Comparison of ENCODE assay signal across 10 cellular contexts in the genomic region with DNA sequence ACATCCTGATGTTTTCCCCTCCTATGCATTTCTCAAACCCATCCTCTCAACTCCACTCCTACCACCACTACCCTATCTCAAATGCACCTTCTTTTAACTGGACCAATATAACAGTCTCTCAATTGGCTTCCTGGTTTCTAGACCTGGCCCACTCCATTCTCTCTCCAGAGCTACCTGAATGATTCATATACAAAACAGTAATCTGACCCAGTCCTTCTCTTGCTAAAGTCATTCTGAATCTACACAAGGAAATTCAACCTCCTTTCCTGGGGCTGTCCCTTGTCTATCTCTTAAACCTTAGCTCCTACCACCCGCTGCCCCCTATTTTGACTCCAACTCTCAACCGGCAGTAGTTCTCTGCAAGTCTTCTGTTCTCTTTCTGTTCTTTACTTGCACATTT.
A peak's percentile ranks its signal among the peaks of the same experiment; 100 is the strongest.
DNase-seq lines count a peak whose midpoint lies in the region; ATAC-seq, FAIRE-seq and TF ChIP-seq lines count a peak whose summit lies in the region.
"Had no signal": no experiment of that assay in that cellular context is flagged by ENCODE, and none has a peak within 500 bp of the region (broad histone marks: within the 10 kb centered on the region; RNA-seq: fewer than 3 reads in every experiment).

No MANE protein-coding gene starts in this region.

- H3K9me3 Mint-ChIP-seq in naive thymus-derived CD8-positive, alpha-beta T cell: no peaks in the 10 kb centered on the region
- H3K9me3 Mint-ChIP-seq: CD14-positive monocyte had no signal

- SMC1A ChIA-PET in GM12878 (lab: Charles Lee; ENCODE audit: uncharacterized antibody, unreplicated experiment): interaction anchor here (0.6 to 11.7 kb wide), 45 partner anchors 8 to 689 kb away, joined by 3 to 289 read pairs (median 5); a partner anchor contains a TSS

- no peak overlapping the region for H3K9ac ChIP-seq in GM12878 (ENCODE audit: control insufficient read depth, insufficient read depth, low read length)

- H3K36me3 ChIP-seq in right atrium auricular region: no peaks in the 10 kb centered on the region
- H3K36me3 ChIP-seq in GM12878 (ENCODE audit: control insufficient read depth in 2 of 2, insufficient read depth in 2 of 2, low read length in 1 of 2): no peaks in the 10 kb centered on the region
- H3K36me3 ChIP-seq in left lung: no peaks in the 10 kb centered on the region
- H3K36me3 ChIP-seq in aorta (ENCODE audit: control insufficient read depth in 1 of 2, insufficient read depth in 2 of 2, low read length in 1 of 2): no peaks in the 10 kb centered on the region
- H3K36me3 ChIP-seq: SJCRH30 had no signal

- peaks cover 10 to 40% (median 15%) of the 10 kb centered on the region in 5 donors for H3K27me3 Mint-ChIP-seq in naive thymus-derived CD8-positive, alpha-beta T cell

- 59% methylated on average over 2 of the region's 2 CpGs for WGBS in GM12878 (ENCODE audit: insufficient coverage, insufficient replicate concordance, low lambda C conversion rate, missing lambda C conversion rate)
- 62 to 65% methylated on average over 2 of the region's 2 CpGs for WGBS in aorta, 2 donors

- no peak for TF ChIP-seq RAD21 in GM12878 (IDR thresholded peaks at IDR 0.05; ENCODE audit: insufficient read depth, low read depth, low read length)

- RAD21 ChIA-PET in GM12878 (lab: Charles Lee; ENCODE audit: unreplicated experiment): interaction anchor here (0.7 to 10.9 kb wide), 30 partner anchors 10 to 693 kb away, joined by 3 to 182 read pairs (median 4); a partner anchor contains a TSS

- H3K27ac ChIP-seq in right atrium auricular region (peak overlapping the region; percentile 62 to 79), GM12878 (ENCODE audit: control insufficient read depth, insufficient read depth) (no peak overlapping the region), left lung (peak overlapping the region; percentile 10 to 43), aorta (ENCODE audit: low read depth in 1 of 2, low read length in 2 of 2) (peak overlapping the region; percentile 33 to 59)
- H3K27ac ChIP-seq: SJCRH30 had no signal

- no peaks in the 10 kb centered on the region for H3K79me2 ChIP-seq in GM12878 (ENCODE audit: control insufficient read depth, insufficient read depth, low read length)

- POLR2A ChIA-PET in GM12878 (lab: Charles Lee): interaction anchor here (0.6 to 1.1 kb wide), 2 partner anchors 445 to 557 kb away, joined by 3 read pairs; no protein-coding TSS in a partner anchor
- POLR2A ChIA-PET in naive thymus-derived CD8-positive, alpha-beta T cell (lab: Charles Lee): interaction anchor here (1.4 kb wide), 1 partner anchor 477 kb away, joined by 4 read pairs; no protein-coding TSS in a partner anchor

- H3K4me3 Mint-ChIP-seq in naive thymus-derived CD8-positive, alpha-beta T cell: no peak overlapping the region
- H3K4me3 Mint-ChIP-seq: CD14-positive monocyte had no signal

- BruUV-seq in GM12878 (replicated peaks; lab: Mats Ljungman, UMichigan): no TSS peak

- in situ Hi-C loops in GM12878 (cut with MboI): loop anchor here (5.0 kb wide), 2 partner anchors 374 to 479 kb away; a partner anchor contains a TSS

- no peaks in the 10 kb centered on the region for H4K20me1 ChIP-seq in GM12878 (ENCODE audit: control insufficient read depth, insufficient read depth)

- intact Hi-C loops in Right ventricle myocardium inferior (cut with DNase I) (loop anchor here (1.0 to 10.0 kb wide), 7 partner anchors 219 to 689 kb away; a partner anchor contains a TSS), GM12878 (cut with micrococcal nuclease; ENCODE audit: unreplicated experiment) (loop anchor here (1.0 to 10.0 kb wide), 5 partner anchors 376 to 691 kb away; a partner anchor contains a TSS), left lung (cut with DNase I) (loop anchor here in 1 of 2 donors (5.0 kb wide), 1 partner anchor 474 kb away; no protein-coding TSS in a partner anchor), aorta (cut with DNase I) (loop anchor here (1.0 to 10.0 kb wide), 9 partner anchors 77 to 477 kb away; no protein-coding TSS in a partner anchor)

- H3K4me3 ChIP-seq in right atrium auricular region: no peak overlapping the region
- H3K4me3 ChIP-seq in GM12878: no peak overlapping the region
- H3K4me3 ChIP-seq in left lung: no peak overlapping the region
- no peak overlapping the region for H3K4me3 ChIP-seq in aorta (ENCODE audit: low read length in 2 of 2)
- H3K4me3 ChIP-seq: SJCRH30 had no signal

- TF ChIP-seq CTCF in right atrium auricular region (IDR thresholded peaks at IDR 0.05): no peak
- TF ChIP-seq CTCF in GM12878 (IDR thresholded peaks at IDR 0.05 in 2 of 3, conservative IDR thresholded peaks at IDR 0.05 in 1 of 3; ENCODE audit: control insufficient read depth in 2 of 3, extremely low read depth in 1 of 3, insufficient read depth in 1 of 3, low read depth in 3 of 3, low read length in 3 of 3): no peak
- no peak for TF ChIP-seq CTCF in left lung (IDR thresholded peaks at IDR 0.05)

- H3K27ac Mint-ChIP-seq in naive thymus-derived CD8-positive, alpha-beta T cell: no peak overlapping the region
- H3K27ac Mint-ChIP-seq: CD14-positive monocyte had no signal

- ATAC-seq in Right ventricle myocardium inferior (no peak), GM12878 (peak; percentile 6; the same call in 1 of the 3 replicates), left lung (peak; percentile 60), aorta (ENCODE audit: low FRiP score) (no peak), GM18909 (IDR thresholded peaks at IDR 0.05; ENCODE audit: poor library complexity, unreplicated experiment) (no peak)
- ATAC-seq in naive thymus-derived CD8-positive, alpha-beta T cell: no peak

- no peak for TF ChIP-seq EP300 in GM12878 (IDR thresholded peaks at IDR 0.05; ENCODE audit: borderline replicate concordance in 1 of 2, control insufficient read depth in 1 of 2, low read depth in 2 of 2, low read length in 2 of 2)

- no peak for DNase-seq in right atrium auricular region (ENCODE audit: low spot score)
- no peak for DNase-seq in Right ventricle myocardium inferior (ENCODE audit: missing footprints)
- no peak for DNase-seq in GM12878 (ENCODE audit: low read depth, low spot score)
- DNase-seq in left lung: no peak
- no peak for DNase-seq in aorta
- DNase-seq in cerebellar cortex (ENCODE audit: low spot score): no peak
- no peak for DNase-seq in naive thymus-derived CD8-positive, alpha-beta T cell

- no peaks in the 10 kb centered on the region for H3K9me3 ChIP-seq in right atrium auricular region
- H3K9me3 ChIP-seq in GM12878 (replicated peaks; ENCODE audit: control insufficient read depth, insufficient read depth, low read length): no peaks in the 10 kb centered on the region
- no peaks in the 10 kb centered on the region for H3K9me3 ChIP-seq in left lung
- H3K9me3 ChIP-seq in aorta (ENCODE audit: control insufficient read depth, low read length): no peaks in the 10 kb centered on the region
- H3K9me3 ChIP-seq: SJCRH30 had no signal

- H3K4me1 ChIP-seq in right atrium auricular region: peaks cover 0 to 46% of the 10 kb centered on the region in 2 donors
- peaks cover 27% of the 10 kb centered on the region for H3K4me1 ChIP-seq in GM12878 (ENCODE audit: control insufficient read depth, insufficient read depth, low read length)
- H3K4me1 ChIP-seq in left lung: peaks cover 4 to 44% of the 10 kb centered on the region in 2 donors
- peaks cover 5 to 20% of the 10 kb centered on the region in 2 donors for H3K4me1 ChIP-seq in aorta (ENCODE audit: control insufficient read depth in 1 of 2, insufficient read depth in 2 of 2, low read length in 2 of 2)
- H3K4me1 ChIP-seq: SJCRH30 had no signal

- H3K36me3 Mint-ChIP-seq in naive thymus-derived CD8-positive, alpha-beta T cell: no peaks in the 10 kb centered on the region
- H3K36me3 Mint-ChIP-seq: CD14-positive monocyte had no signal

- no peak for FAIRE-seq in GM12878 (lab: Jason Lieb, UNC)

- no peak for TF ChIP-seq POLR2A in GM12878 (IDR thresholded peaks at IDR 0.05; ENCODE audit: low read depth, low read length)

- H3K4me2 ChIP-seq in GM12878 (ENCODE audit: control insufficient read depth, insufficient read depth): peak overlapping the region; percentile 19; the same call in 1 of the 2 replicates

- no peaks in the 10 kb centered on the region for H3K4me1 Mint-ChIP-seq in naive thymus-derived CD8-positive, alpha-beta T cell

- H3K27me3 ChIP-seq in right atrium auricular region: no peaks in the 10 kb centered on the region
- H3K27me3 ChIP-seq in GM12878 (replicated peaks in 1 of 2; ENCODE audit: control insufficient read depth in 2 of 2, insufficient read depth in 2 of 2, low read length in 1 of 2): no peaks in the 10 kb centered on the region; a peak in 1 of 4 replicates
- H3K27me3 ChIP-seq in left lung: no peaks in the 10 kb centered on the region
- no peaks in the 10 kb centered on the region for H3K27me3 ChIP-seq in aorta (ENCODE audit: control insufficient read depth in 1 of 2, insufficient read depth in 2 of 2, low read length in 1 of 2)
- H3K27me3 ChIP-seq: SJCRH30 had no signal

- CTCF ChIA-PET in GM12878 (lab: Yijun Ruan, JAX): interaction anchor here (0.6 to 14.8 kb wide), 49 partner anchors 8 to 693 kb away, joined by 3 to 360 read pairs (median 4); a partner anchor contains a TSS

- peak overlapping the region; percentile 68; the same call in 1 of the 2 replicates for H2AFZ ChIP-seq in GM12878 (ENCODE audit: control insufficient read depth, low read depth, low read length)

TF ChIP-seq in GM12878, 131 proteins besides CTCF, POLR2A, EP300 and RAD21:
- TF ChIP-seq CBX5 (IDR thresholded peaks at IDR 0.05; ENCODE audit: low read depth) (no peak), TBL1XR1 (IDR thresholded peaks at IDR 0.05; ENCODE audit: low read depth, low read length) (no peak), JUNB (IDR thresholded peaks at IDR 0.05) (peak; percentile 24; the same call in 1 of the 2 replicates)
TF ChIP-seq in GM12878: peak in this region for 1.

Comparison
In these comparisons a context has a peak if more than half of its experiments do, and no peak if none do; other contexts are left out.
1. ATAC-seq: peak in GM12878 (single experiment) and left lung (single experiment); none in Right ventricle myocardium inferior (single experiment), aorta (single experiment), GM18909 (single experiment) and naive thymus-derived CD8-positive, alpha-beta T cell (0 of 2).